20 cellular contexts compared by ENCODE assay signal in genomic region chrX:40199704-40200103, GRCh38.
DNase-seq lines count a peak whose midpoint lies in the region; ATAC-seq and TF ChIP-seq lines count a peak whose summit lies in the region.
"Had no signal": no experiment of that assay in that cellular context is flagged by ENCODE, and none has a peak within 500 bp of the region (broad histone marks: within the 10 kb centered on the region; RNA-seq: fewer than 3 reads in every experiment).

No MANE protein-coding gene starts in this region.

- H3K9me3 ChIP-seq in adipocyte (ENCODE audit: control insufficient read depth, low read length): no peaks in the 10 kb centered on the region
- H3K9me3 ChIP-seq: BE2C had no signal

- no peaks in the 10 kb centered on the region for H3K4me1 ChIP-seq in adipocyte (ENCODE audit: control insufficient read depth, insufficient read depth, low read length)
- H3K4me1 ChIP-seq: BE2C had no signal

- H3K36me3 Mint-ChIP-seq in HFFc6 (ENCODE audit: low read depth): no peaks in the 10 kb centered on the region
- no peaks in the 10 kb centered on the region for H3K36me3 Mint-ChIP-seq in glutamatergic neuron (ENCODE audit: unreplicated experiment)
- H3K36me3 Mint-ChIP-seq: CD4-positive, CD25-positive, alpha-beta regulatory T cell had no signal

- no peak overlapping the region for H3K9ac ChIP-seq in adipocyte (ENCODE audit: low read length)

- H3K27ac Mint-ChIP-seq in HFFc6 (no peak overlapping the region), glutamatergic neuron (ENCODE audit: unreplicated experiment) (no peak overlapping the region)
- H3K27ac Mint-ChIP-seq: CD4-positive, CD25-positive, alpha-beta regulatory T cell; T-helper 17 cell had no signal

- H3K4me1 Mint-ChIP-seq in HFFc6 (ENCODE audit: low read depth): peaks cover 8% of the 10 kb centered on the region
- H3K4me1 Mint-ChIP-seq in glutamatergic neuron (ENCODE audit: low read depth, unreplicated experiment): peaks cover 2% of the 10 kb centered on the region
- H3K4me1 Mint-ChIP-seq: T-helper 17 cell had no signal

- H3K27me3 Mint-ChIP-seq in HFFc6 (ENCODE audit: insufficient read depth): peaks cover 1% of the 10 kb centered on the region
- no peaks in the 10 kb centered on the region for H3K27me3 Mint-ChIP-seq in glutamatergic neuron (ENCODE audit: unreplicated experiment)
- H3K27me3 Mint-ChIP-seq: CD4-positive, CD25-positive, alpha-beta regulatory T cell; T-helper 17 cell had no signal

- DNase-seq in EL (peak; percentile 23), HFFc6 (peak; percentile 1), adipocyte (ENCODE audit: low read depth) (peak; percentile 29), glutamatergic neuron (peak; percentile 21), SK-N-DZ (ENCODE audit: low spot score) (no peak), foreskin melanocyte (no peak)
- no peak for DNase-seq in activated CD8-positive, alpha-beta memory T cell treated with anti-CD3 and anti-CD28 coated beads for 24 hours
- DNase-seq: ACHN; BE2C; CD4-positive, CD25-positive, alpha-beta regulatory T cell; COR-L47; DMS153; HCEC 1CT; Kasumi-1; NCI-H1694 treated with DMSO at 0.1 percent for 48 hours; NCI-H748 treated with DMSO at 0.1 percent for 48 hours; OCI-M1; SIG-M5; T-helper 17 cell had no signal

- ATAC-seq in HG03432 (IDR thresholded peaks at IDR 0.05; ENCODE audit: unreplicated experiment): no peak
- ATAC-seq: T-helper 17 cell had no signal

- H3K9me3 Mint-ChIP-seq in HFFc6: no peaks in the 10 kb centered on the region
- peaks cover 4% of the 10 kb centered on the region for H3K9me3 Mint-ChIP-seq in glutamatergic neuron (ENCODE audit: unreplicated experiment)
- H3K9me3 Mint-ChIP-seq: CD4-positive, CD25-positive, alpha-beta regulatory T cell had no signal

- no peak overlapping the region for H3K4me3 ChIP-seq in adipocyte (ENCODE audit: low read length)

- peaks cover 13% of the 10 kb centered on the region for H3K27me3 ChIP-seq in adipocyte (replicated peaks; ENCODE audit: control insufficient read depth, insufficient read depth, low read length)
- H3K27me3 ChIP-seq: BE2C had no signal

- H3K4me3 Mint-ChIP-seq in HFFc6 (no peak overlapping the region), glutamatergic neuron (ENCODE audit: unreplicated experiment) (no peak overlapping the region)
- H3K4me3 Mint-ChIP-seq: CD4-positive, CD25-positive, alpha-beta regulatory T cell; T-helper 17 cell had no signal

- TF ChIP-seq CTCF in HFFc6 (IDR thresholded peaks at IDR 0.05): no peak
- TF ChIP-seq CTCF in glutamatergic neuron (IDR thresholded peaks at IDR 0.05; ENCODE audit: partially characterized antibody, unreplicated experiment): no peak

- no peaks in the 10 kb centered on the region for H3K36me3 ChIP-seq in adipocyte (ENCODE audit: control insufficient read depth, insufficient read depth, low read length, severe bottlenecking)
- H3K36me3 ChIP-seq: BE2C had no signal

Comparison
In these comparisons a context has a peak if more than half of its experiments do, and no peak if none do; other contexts are left out.
1. DNase-seq: peak in EL (single experiment), HFFc6 (single experiment), adipocyte (single experiment) and glutamatergic neuron (single experiment); none in activated CD8-positive, alpha-beta memory T cell treated with anti-CD3 and anti-CD28 coated beads for 24 hours (single experiment), SK-N-DZ (single experiment) and foreskin melanocyte (single experiment).